ENCODE assay signal across 34 cellular contexts in the genomic region with DNA sequence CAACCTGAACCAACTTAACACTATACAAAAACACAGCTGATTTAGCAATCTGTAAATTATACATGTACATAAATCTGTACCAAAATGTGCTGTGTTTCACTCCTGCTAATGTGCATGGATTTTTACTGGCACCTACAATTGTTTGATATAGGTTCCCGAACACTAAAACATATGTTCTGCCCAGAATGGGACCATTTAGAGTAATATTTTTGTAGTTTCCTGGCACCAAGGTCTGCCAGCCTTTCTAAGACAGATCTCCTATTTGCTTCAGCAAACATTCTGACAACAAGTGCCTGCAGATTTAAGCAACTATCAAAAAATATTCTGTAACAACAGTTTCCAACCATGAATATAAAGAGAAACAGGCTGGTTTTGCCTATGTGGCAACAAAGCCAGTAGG. TPM values are rescaled to one million over a fixed set of nuclear protein-coding genes. Genes with fewer than 3 reads are reported as not detected.
"Had no signal": no experiment of that assay in that cellular context is flagged by ENCODE, and none has a peak within 500 bp of the region (broad histone marks: within the 10 kb centered on the region; RNA-seq: fewer than 3 reads in every experiment).

No MANE protein-coding gene starts in this region.

- H3K4me1 ChIP-seq: foreskin keratinocyte had no signal

- H3K27ac ChIP-seq: adrenal gland, body of pancreas, colonic mucosa, esophagus muscularis mucosa, foreskin keratinocyte, gastrocnemius medialis, heart left ventricle, WERI-Rb-1 had no signal

- H3K9me3 ChIP-seq: adrenal gland, body of pancreas, colonic mucosa, esophagus muscularis mucosa, gastrocnemius medialis, heart left ventricle had no signal

- H3K36me3 ChIP-seq: adrenal gland, colonic mucosa, esophagus muscularis mucosa, gastrocnemius medialis, heart left ventricle, WERI-Rb-1 had no signal

- ATAC-seq: activated CD4-positive, alpha-beta T cell treated with anti-CD3 and anti-CD28 coated beads for 36 hours; activated CD8-positive, alpha-beta T cell treated with anti-CD3 and anti-CD28 coated beads for 36 hours; activated naive CD8-positive, alpha-beta T cell treated with anti-CD3 and anti-CD28 coated beads, Interleukin-2, amount 50 U/mL, for 24 hours; body of pancreas; effector memory CD8-positive, alpha-beta T cell; foreskin keratinocyte; gastrocnemius medialis; heart left ventricle; T-helper 17 cell had no signal

- H3K4me3 ChIP-seq: adrenal gland, body of pancreas, colonic mucosa, esophagus muscularis mucosa, gastrocnemius medialis, heart left ventricle had no signal

- DNase-seq: activated B cell treated with CpG ODN at 0.5 μM for 24 hours; activated CD4-positive, alpha-beta T cell treated with anti-CD3 and anti-CD28 coated beads for 36 hours; activated CD4-positive, alpha-beta T cell treated with anti-CD3 and anti-CD28 coated beads, Interleukin-2, amount 10 ng/mL, durations not matched to agents 7 days and 5 days; activated CD4-positive, alpha-beta T cell treated with anti-CD3 and anti-CD28 coated beads, Interleukin-2, amount 50 U/mL, for 48 hours; activated CD4-positive, CD25-positive, alpha-beta regulatory T cell treated with anti-CD3 and anti-CD28 coated beads, Interleukin-2, amount 50 U/mL, for 72 hours; activated CD8-positive, alpha-beta memory T cell treated with anti-CD3 and anti-CD28 coated beads for 24 hours; activated CD8-positive, alpha-beta T cell treated with anti-CD3 and anti-CD28 coated beads for 36 hours; activated effector memory CD4-positive, alpha-beta T cell treated with anti-CD3 and anti-CD28 coated beads, Interleukin-2, amount 50 U/mL, for 16 hours; activated naive CD4-positive, alpha-beta T cell treated with anti-CD3 and anti-CD28 coated beads for 36 hours; activated naive CD8-positive, alpha-beta T cell treated with anti-CD3 and anti-CD28 coated beads for 36 hours; activated naive CD8-positive, alpha-beta T cell treated with anti-CD3 and anti-CD28 coated beads, Interleukin-2, amount 50 U/mL, for 24 hours; activated T-cell treated with anti-CD3 and anti-CD28 coated beads, Interleukin-2, amount 50 U/mL, for 1 hour; activated T-cell treated with anti-CD3 and anti-CD28 coated beads, Interleukin-2, amount 50 U/mL, for 48 hours; adrenal gland; amygdala; aorta; body of pancreas; cerebellar nuclear complex; colonic mucosa; effector CD4-positive, alpha-beta T cell; effector memory CD8-positive, alpha-beta T cell; erythroblast; foreskin keratinocyte; gastrocnemius medialis; glutamatergic neuron; heart left ventricle; T-helper 1 cell; T-helper 17 cell; T1000; WERI-Rb-1 had no signal

RNA-seq across cellular contexts. Expression of gene KCNH1, which starts 4.2 kb away (rescaled TPM):
- total RNA-seq: activated B cell treated with CpG ODN at 0.5 μM for 24 hours; activated CD4-positive, alpha-beta T cell treated with anti-CD3 and anti-CD28 coated beads for 36 hours; activated CD4-positive, alpha-beta T cell treated with anti-CD3 and anti-CD28 coated beads, Interleukin-2, amount 10 ng/mL, durations not matched to agents 7 days and 5 days; activated CD8-positive, alpha-beta T cell treated with anti-CD3 and anti-CD28 coated beads for 36 hours; activated naive CD4-positive, alpha-beta T cell treated with anti-CD3 and anti-CD28 coated beads for 36 hours; activated naive CD8-positive, alpha-beta T cell treated with anti-CD3 and anti-CD28 coated beads for 36 hours; activated T-helper 1 cell treated with anti-CD3 and anti-CD28 coated beads, Interleukin-12 subunit alpha, Interleukin-12 subunit beta, Interleukin-2, Interleukin-4 antibody, amounts not matched to agents 30 ng/mL and 10 ng/mL and 1 ng/mL, durations not matched to agents 14 hours and 24 hours and 36 hours; activated T-helper 2 cell treated with anti-CD3 and anti-CD28 coated beads, Interferon-gamma antibody, Interleukin-2, Interleukin-4, amounts not matched to agents 10 μg/mL and 5 μg/mL and 100 μg/mL, durations not matched to agents 14 hours and 24 hours and 36 hours; dermis microvascular lymphatic vessel endothelial cell; foreskin keratinocyte; T-helper 17 cell had no signal
- polyA plus RNA-seq: foreskin keratinocyte, heart left ventricle had no signal
